In genomic region chr11:32671051-32671450, GRCh38 we compare ENCODE assay signal across 22 cellular contexts.
"Had no signal": no experiment of that assay in that cellular context is flagged by ENCODE, and none has a peak within 500 bp of the region (broad histone marks: within the 10 kb centered on the region; RNA-seq: fewer than 3 reads in every experiment).

No MANE protein-coding gene starts in this region.

- H3K4me1 ChIP-seq: colonic mucosa, gastroesophageal sphincter, psoas muscle, stomach, transverse colon had no signal

- DNase-seq: caudate nucleus; colonic mucosa; dermis blood vessel endothelial cell; foreskin fibroblast; glutamatergic neuron; hippocampal formation; mucosa of descending colon; naive thymus-derived CD8-positive, alpha-beta T cell; psoas muscle; retina; sigmoid colon; stimulated activated CD4-positive, alpha-beta T cell treated with anti-CD3 and anti-CD28 coated beads, Interleukin-2, amount 100 ng/mL, for 24 hours; stimulated activated naive CD4-positive, alpha-beta T cell; stomach; substantia nigra; transverse colon had no signal

- H3K27ac ChIP-seq: colonic mucosa, gastroesophageal sphincter, neutrophil, psoas muscle, sigmoid colon, skin epidermis, stomach, thoracic aorta, transverse colon had no signal

- H3K27ac Mint-ChIP-seq: naive thymus-derived CD8-positive, alpha-beta T cell had no signal

- H3K4me1 Mint-ChIP-seq: naive thymus-derived CD8-positive, alpha-beta T cell had no signal

- ATAC-seq: gastroesophageal sphincter; left lobe of liver; mucosa of descending colon; naive thymus-derived CD8-positive, alpha-beta T cell; psoas muscle had no signal

- H3K4me3 Mint-ChIP-seq: naive thymus-derived CD8-positive, alpha-beta T cell had no signal

- H3K4me3 ChIP-seq: colonic mucosa, gastroesophageal sphincter, lung, mucosa of descending colon, psoas muscle, sigmoid colon, skin epidermis, stomach, thoracic aorta, transverse colon had no signal

- H3K27me3 ChIP-seq: colonic mucosa, gastroesophageal sphincter, neutrophil, sigmoid colon, stomach, transverse colon had no signal

- H3K9me3 ChIP-seq: colonic mucosa, neutrophil, psoas muscle, transverse colon had no signal
